Comparison of ENCODE assay signal across 8 cellular contexts in genomic region chr6:76861403-76861802, GRCh38.
DNase-seq lines count a peak whose midpoint lies in the region; ATAC-seq lines count a peak whose summit lies in the region.

No MANE protein-coding gene starts in this region.

- WGBS in mesenchymal stem cell = 51% methylated on average over 2 of the region's 2 CpGs

- no peaks in the 10 kb centered on the region for H3K4me1 Mint-ChIP-seq in activated CD4-positive, alpha-beta T cell treated with anti-CD3 and anti-CD28 coated beads for 36 hours
- H3K4me1 Mint-ChIP-seq in activated CD4-positive, alpha-beta T cell treated with anti-CD3 and anti-CD28 coated beads, Interleukin-2, amount 10 ng/mL, durations not matched to agents 7 days and 5 days = no peaks in the 10 kb centered on the region
- H3K4me1 Mint-ChIP-seq in natural killer cell treated with Interleukin-12 subunit alpha and Interleukin-12 subunit beta and Interleukin-15 and Interleukin-18, amount 100 ng/mL, for 72 hours (ENCODE audit: low read depth in 2 of 2) = no peaks in the 10 kb centered on the region

- no peak overlapping the region for H3K4me2 ChIP-seq in mesenchymal stem cell (ENCODE audit: low read length, poor library complexity, severe bottlenecking)

- no peak overlapping the region for H3K4ac ChIP-seq in mesenchymal stem cell (ENCODE audit: low read depth in 1 of 2, low read length in 2 of 2)

- H3K23ac ChIP-seq in mesenchymal stem cell (ENCODE audit: low read length in 2 of 2) = no peak overlapping the region

- in situ Hi-C loops in SK-MEL-5 (cut with HindIII; ENCODE audit: low pct_unique_long_range_greater_than_20kb, low sequenced_read_pairs) = no loop called here

- H3K27ac Mint-ChIP-seq in activated CD4-positive, alpha-beta T cell treated with anti-CD3 and anti-CD28 coated beads for 36 hours = no peak overlapping the region
- no peak overlapping the region for H3K27ac Mint-ChIP-seq in activated CD4-positive, alpha-beta T cell treated with anti-CD3 and anti-CD28 coated beads, Interleukin-2, amount 10 ng/mL, durations not matched to agents 7 days and 5 days
- H3K27ac Mint-ChIP-seq in natural killer cell treated with Interleukin-12 subunit alpha and Interleukin-12 subunit beta and Interleukin-15 and Interleukin-18, amount 100 ng/mL, for 72 hours = no peak overlapping the region

- no peak overlapping the region for H3K27ac ChIP-seq in mesenchymal stem cell (ENCODE audit: low read length, poor library complexity, severe bottlenecking)

- no peaks in the 10 kb centered on the region for H3K36me3 ChIP-seq in mesenchymal stem cell (ENCODE audit: control insufficient read depth in 1 of 2, insufficient read depth in 2 of 2, low read depth in 1 of 2, low read length in 2 of 2)

- no peak overlapping the region for H3K4me3 Mint-ChIP-seq in activated CD4-positive, alpha-beta T cell treated with anti-CD3 and anti-CD28 coated beads for 36 hours
- H3K4me3 Mint-ChIP-seq in activated CD4-positive, alpha-beta T cell treated with anti-CD3 and anti-CD28 coated beads, Interleukin-2, amount 10 ng/mL, durations not matched to agents 7 days and 5 days = no peak overlapping the region
- H3K4me3 Mint-ChIP-seq in natural killer cell treated with Interleukin-12 subunit alpha and Interleukin-12 subunit beta and Interleukin-15 and Interleukin-18, amount 100 ng/mL, for 72 hours = no peak overlapping the region

- no peak overlapping the region for H3K14ac ChIP-seq in mesenchymal stem cell (ENCODE audit: low read length in 2 of 2)

- DNase-seq in activated CD4-positive, alpha-beta T cell treated with anti-CD3 and anti-CD28 coated beads for 36 hours = peak; percentile 7
- no peak for DNase-seq in activated CD4-positive, alpha-beta T cell treated with anti-CD3 and anti-CD28 coated beads, Interleukin-2, amount 10 ng/mL, durations not matched to agents 7 days and 5 days
- DNase-seq in SK-MEL-5 (ENCODE audit: low read depth, low spot score) (peak; percentile 64), mesenchymal stem cell (peak; percentile 12), 8988T (no peak), GM19240 (ENCODE audit: insufficient read length, low spot score) (no peak)
- no peak for DNase-seq in natural killer cell treated with Interleukin-12 subunit alpha and Interleukin-12 subunit beta and Interleukin-15 and Interleukin-18, amount 100 ng/mL, for 72 hours (ENCODE audit: low spot score)

- no peak overlapping the region for H2AK5ac ChIP-seq in mesenchymal stem cell (ENCODE audit: low read length, severe bottlenecking)

- H2BK5ac ChIP-seq in mesenchymal stem cell (ENCODE audit: low read depth, low read length, poor library complexity, severe bottlenecking) = no peak overlapping the region

- H3K27me3 Mint-ChIP-seq in activated CD4-positive, alpha-beta T cell treated with anti-CD3 and anti-CD28 coated beads for 36 hours = no peaks in the 10 kb centered on the region
- H3K27me3 Mint-ChIP-seq in activated CD4-positive, alpha-beta T cell treated with anti-CD3 and anti-CD28 coated beads, Interleukin-2, amount 10 ng/mL, durations not matched to agents 7 days and 5 days = no peaks in the 10 kb centered on the region
- H3K27me3 Mint-ChIP-seq in natural killer cell treated with Interleukin-12 subunit alpha and Interleukin-12 subunit beta and Interleukin-15 and Interleukin-18, amount 100 ng/mL, for 72 hours = no peaks in the 10 kb centered on the region

- H3K27me3 ChIP-seq in mesenchymal stem cell (ENCODE audit: control insufficient read depth in 1 of 2, insufficient read depth in 1 of 2, low read length in 2 of 2) = no peaks in the 10 kb centered on the region

- POLR2A ChIA-PET in activated CD4-positive, alpha-beta T cell treated with anti-CD3 and anti-CD28 coated beads for 36 hours (lab: Charles Lee) = no interaction called here
- POLR2A ChIA-PET in activated CD4-positive, alpha-beta T cell treated with anti-CD3 and anti-CD28 coated beads, Interleukin-2, amount 10 ng/mL, durations not matched to agents 7 days and 5 days (lab: Charles Lee) = no interaction called here

- H3K9me3 ChIP-seq in mesenchymal stem cell (ENCODE audit: control insufficient read depth, low read length) = no peaks in the 10 kb centered on the region

- ATAC-seq in activated CD4-positive, alpha-beta T cell treated with anti-CD3 and anti-CD28 coated beads for 36 hours = no peak
- ATAC-seq in HG02852 (IDR thresholded peaks at IDR 0.05; ENCODE audit: unreplicated experiment) = peak; percentile 81
- ATAC-seq in natural killer cell treated with Interleukin-12 subunit alpha and Interleukin-12 subunit beta and Interleukin-15 and Interleukin-18, amount 100 ng/mL, for 72 hours = no peak

- no peak overlapping the region for H3K4me3 ChIP-seq in mesenchymal stem cell (ENCODE audit: insufficient read depth in 1 of 2, low read depth in 1 of 2, low read length in 2 of 2)

- H2BK15ac ChIP-seq in mesenchymal stem cell (ENCODE audit: low read depth, poor library complexity, severe bottlenecking) = no peak overlapping the region

- no peak overlapping the region for H4K8ac ChIP-seq in mesenchymal stem cell (ENCODE audit: low read length)

- H2AFZ ChIP-seq in mesenchymal stem cell (ENCODE audit: low read depth, low read length) = no peak overlapping the region

- intact Hi-C loops in activated CD4-positive, alpha-beta T cell treated with anti-CD3 and anti-CD28 coated beads for 36 hours (cut with DNase I, micrococcal nuclease) = loop anchor here in 1 of 2 experiments (5.0 kb wide), 1 partner anchor 924 kb away; no protein-coding TSS in a partner anchor

- H2BK120ac ChIP-seq in mesenchymal stem cell (ENCODE audit: low read depth, low read length) = no peak overlapping the region

- H3K79me1 ChIP-seq in mesenchymal stem cell (replicated peaks; ENCODE audit: low read length, poor library complexity, severe bottlenecking) = no peaks in the 10 kb centered on the region

- no peaks in the 10 kb centered on the region for H3K36me3 Mint-ChIP-seq in activated CD4-positive, alpha-beta T cell treated with anti-CD3 and anti-CD28 coated beads for 36 hours (ENCODE audit: low read depth)
- H3K36me3 Mint-ChIP-seq in activated CD4-positive, alpha-beta T cell treated with anti-CD3 and anti-CD28 coated beads, Interleukin-2, amount 10 ng/mL, durations not matched to agents 7 days and 5 days (ENCODE audit: low read depth) = no peaks in the 10 kb centered on the region
- no peaks in the 10 kb centered on the region for H3K36me3 Mint-ChIP-seq in natural killer cell treated with Interleukin-12 subunit alpha and Interleukin-12 subunit beta and Interleukin-15 and Interleukin-18, amount 100 ng/mL, for 72 hours

- no peak overlapping the region for H4K91ac ChIP-seq in mesenchymal stem cell (ENCODE audit: low read length)

- H3K9me3 Mint-ChIP-seq in activated CD4-positive, alpha-beta T cell treated with anti-CD3 and anti-CD28 coated beads for 36 hours (ENCODE audit: low read depth) = peaks cover 3% of the 10 kb centered on the region
- peaks cover 3% of the 10 kb centered on the region for H3K9me3 Mint-ChIP-seq in activated CD4-positive, alpha-beta T cell treated with anti-CD3 and anti-CD28 coated beads, Interleukin-2, amount 10 ng/mL, durations not matched to agents 7 days and 5 days
- H3K9me3 Mint-ChIP-seq in natural killer cell treated with Interleukin-12 subunit alpha and Interleukin-12 subunit beta and Interleukin-15 and Interleukin-18, amount 100 ng/mL, for 72 hours = peaks cover 4% of the 10 kb centered on the region

- no peaks in the 10 kb centered on the region for H3K4me1 ChIP-seq in mesenchymal stem cell (ENCODE audit: control insufficient read depth, insufficient read depth, low read depth, low read length)

- CTCF ChIA-PET in activated CD4-positive, alpha-beta T cell treated with anti-CD3 and anti-CD28 coated beads for 36 hours (lab: Charles Lee) = interaction anchor here (1.7 kb wide), 1 partner anchor 928 kb away, joined by 3 read pairs; no protein-coding TSS in a partner anchor
- CTCF ChIA-PET in activated CD4-positive, alpha-beta T cell treated with anti-CD3 and anti-CD28 coated beads, Interleukin-2, amount 10 ng/mL, durations not matched to agents 7 days and 5 days (lab: Charles Lee) = no interaction called here

- no peak overlapping the region for H2BK12ac ChIP-seq in mesenchymal stem cell (ENCODE audit: low read length in 2 of 2)

- no peak overlapping the region for H3K18ac ChIP-seq in mesenchymal stem cell (ENCODE audit: low read depth in 1 of 2, low read length in 2 of 2)

- no peak overlapping the region for H3K9ac ChIP-seq in mesenchymal stem cell (ENCODE audit: low read length)

Comparison
In these comparisons a context has a peak if more than half of its experiments do, and no peak if none do; other contexts are left out.
1. DNase-seq: peak in activated CD4-positive, alpha-beta T cell treated with anti-CD3 and anti-CD28 coated beads for 36 hours (single experiment), SK-MEL-5 (single experiment) and mesenchymal stem cell (single experiment); none in activated CD4-positive, alpha-beta T cell treated with anti-CD3 and anti-CD28 coated beads, Interleukin-2, amount 10 ng/mL, durations not matched to agents 7 days and 5 days (single experiment), 8988T (single experiment), natural killer cell treated with Interleukin-12 subunit alpha and Interleukin-12 subunit beta and Interleukin-15 and Interleukin-18, amount 100 ng/mL, for 72 hours (single experiment) and GM19240 (single experiment).